ENCODE assay signal across 11 cellular contexts in the genomic region with DNA sequence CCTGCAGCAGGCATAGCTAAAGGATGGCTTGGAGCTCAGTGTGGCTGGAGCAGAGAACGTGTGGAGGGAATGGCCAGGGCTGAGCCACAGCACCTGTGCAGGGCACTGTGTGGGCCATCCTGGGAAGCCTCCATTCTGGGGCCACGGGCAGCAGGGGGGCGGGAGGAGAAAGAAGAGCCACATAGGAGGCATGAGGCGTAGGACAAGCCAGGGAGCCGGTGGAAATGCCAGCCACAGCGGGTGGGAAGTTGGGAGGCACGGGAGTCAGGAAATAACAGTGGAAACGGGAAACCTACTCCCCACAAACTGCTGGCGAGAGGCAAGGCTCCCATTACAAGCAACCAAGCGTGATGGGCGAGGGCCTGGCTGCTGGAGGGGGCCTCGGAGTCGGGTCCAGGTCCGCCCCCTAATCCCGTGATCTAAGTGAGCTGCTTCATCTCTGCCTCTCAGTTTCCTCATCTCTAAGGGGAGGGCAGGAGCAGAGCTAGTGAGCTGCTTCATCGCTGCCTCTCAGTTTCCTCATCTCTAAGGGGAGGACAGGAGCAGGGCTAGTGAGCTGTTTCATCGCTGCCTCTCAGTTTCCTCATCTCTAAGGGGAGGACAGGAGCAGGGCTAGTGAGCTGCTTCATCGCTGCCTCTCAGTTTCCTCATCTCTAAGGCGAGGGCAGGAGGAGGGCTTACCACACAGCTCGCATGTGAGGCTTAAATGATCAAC.
DNase-seq lines count a peak whose midpoint lies in the region; ATAC-seq and TF ChIP-seq lines count a peak whose summit lies in the region.
"Had no signal": no experiment of that assay in that cellular context is flagged by ENCODE, and none has a peak within 500 bp of the region (broad histone marks: within the 10 kb centered on the region; RNA-seq: fewer than 3 reads in every experiment).

No MANE protein-coding gene starts in this region.

- no peaks in the 10 kb centered on the region for H3K9me3 ChIP-seq in MG63

- DNase-seq in MG63: peak; percentile 95
- peak; percentile 39 for DNase-seq in astrocyte of the cerebellum (ENCODE audit: low read depth)
- peak; percentile 13 for DNase-seq in iris pigment epithelial cell (ENCODE audit: low read depth)
- no peak for DNase-seq in stimulated activated effector memory CD8-positive, alpha-beta T cell treated with anti-CD3 and anti-CD28 coated beads, Interleukin-12 subunit alpha, Interleukin-12 subunit beta, amount 100 ng/mL, for 72 hours (ENCODE audit: low spot score in 2 of 2)
- DNase-seq in superior temporal gyrus (ENCODE audit: extremely low spot score): no peak
- no peak for DNase-seq in A172 (ENCODE audit: low spot score)
- DNase-seq in NCI-H69 (lab: John Stamatoyannopoulos, UW): no peak
- DNase-seq: brain microvascular endothelial cell, DMS153, foreskin keratinocyte, NCI-H1417 treated with DMSO at 0.1 percent for 48 hours had no signal

- no peak overlapping the region for H3K4me3 Mint-ChIP-seq in stimulated activated effector memory CD8-positive, alpha-beta T cell treated with anti-CD3 and anti-CD28 coated beads, Interleukin-12 subunit alpha, Interleukin-12 subunit beta, amount 100 ng/mL, for 72 hours

- H3K9me3 Mint-ChIP-seq in stimulated activated effector memory CD8-positive, alpha-beta T cell treated with anti-CD3 and anti-CD28 coated beads, Interleukin-12 subunit alpha, Interleukin-12 subunit beta, amount 100 ng/mL, for 72 hours: no peaks in the 10 kb centered on the region

- ATAC-seq in stimulated activated effector memory CD8-positive, alpha-beta T cell treated with anti-CD3 and anti-CD28 coated beads, Interleukin-12 subunit alpha, Interleukin-12 subunit beta, amount 100 ng/mL, for 72 hours: no peak
- ATAC-seq: foreskin keratinocyte had no signal

- H3K27ac Mint-ChIP-seq in stimulated activated effector memory CD8-positive, alpha-beta T cell treated with anti-CD3 and anti-CD28 coated beads, Interleukin-12 subunit alpha, Interleukin-12 subunit beta, amount 100 ng/mL, for 72 hours: peak overlapping the region; percentile 16

- H3K36me3 ChIP-seq in MG63: no peaks in the 10 kb centered on the region; the same call in none of the 2 replicates
- H3K36me3 ChIP-seq: brain microvascular endothelial cell had no signal

- H3K36me3 Mint-ChIP-seq in stimulated activated effector memory CD8-positive, alpha-beta T cell treated with anti-CD3 and anti-CD28 coated beads, Interleukin-12 subunit alpha, Interleukin-12 subunit beta, amount 100 ng/mL, for 72 hours: no peaks in the 10 kb centered on the region

- in situ Hi-C loops in astrocyte of the cerebellum (cut with HindIII; ENCODE audit: low sequenced_read_pairs): no loop called here

- peaks cover 26% of the 10 kb centered on the region for H3K4me1 Mint-ChIP-seq in stimulated activated effector memory CD8-positive, alpha-beta T cell treated with anti-CD3 and anti-CD28 coated beads, Interleukin-12 subunit alpha, Interleukin-12 subunit beta, amount 100 ng/mL, for 72 hours

- H3K4me3 ChIP-seq in MG63: no peak overlapping the region
- H3K4me3 ChIP-seq in astrocyte of the cerebellum (ENCODE audit: low read depth, low read length): no peak overlapping the region

- no peaks in the 10 kb centered on the region for H3K27me3 ChIP-seq in MG63
- H3K27me3 ChIP-seq: brain microvascular endothelial cell, foreskin keratinocyte had no signal

- TF ChIP-seq CTCF in astrocyte of the cerebellum (IDR thresholded peaks at IDR 0.05; ENCODE audit: low read depth, low read length, missing control alignments): no peak

Comparison
In these comparisons a context has a peak if more than half of its experiments do, and no peak if none do; other contexts are left out.
1. DNase-seq: peak in MG63 (single experiment), astrocyte of the cerebellum (single experiment) and iris pigment epithelial cell (single experiment); none in stimulated activated effector memory CD8-positive, alpha-beta T cell treated with anti-CD3 and anti-CD28 coated beads, Interleukin-12 subunit alpha, Interleukin-12 subunit beta, amount 100 ng/mL, for 72 hours (0 of 2), superior temporal gyrus (single experiment), A172 (single experiment) and NCI-H69 (single experiment).